In genomic region chr1:205782627-205783470, GRCh38 we compare ENCODE assay signal across 14 cellular contexts. TPM values are rescaled to one million over a fixed set of nuclear protein-coding genes. Genes with fewer than 3 reads are reported as not detected.
DNase-seq lines count a peak whose midpoint lies in the region; ATAC-seq and TF ChIP-seq lines count a peak whose summit lies in the region.
"Had no signal": no experiment of that assay in that cellular context is flagged by ENCODE, and none has a peak within 500 bp of the region (broad histone marks: within the 10 kb centered on the region; RNA-seq: fewer than 3 reads in every experiment).

No MANE protein-coding gene starts in this region.

- H3K9me3 Mint-ChIP-seq in activated naive CD4-positive, alpha-beta T cell treated with anti-CD3 and anti-CD28 coated beads, Interleukin-2, amount 10 ng/mL, durations not matched to agents 7 days and 5 days: no peaks in the 10 kb centered on the region
- no peaks in the 10 kb centered on the region for H3K9me3 Mint-ChIP-seq in activated naive CD4-positive, alpha-beta T cell treated with anti-CD3 and anti-CD28 coated beads, Interleukin-2, amount 50 U/mL, for 72 hours

- TF ChIP-seq POLR2A in gastrocnemius medialis (IDR thresholded peaks at IDR 0.05): no peak

- peak; percentile 51 for DNase-seq in activated naive CD4-positive, alpha-beta T cell treated with anti-CD3 and anti-CD28 coated beads, Interleukin-2, amount 10 ng/mL, durations not matched to agents 7 days and 5 days
- no peak for DNase-seq in activated naive CD4-positive, alpha-beta T cell treated with anti-CD3 and anti-CD28 coated beads, Interleukin-2, amount 50 U/mL, for 72 hours (ENCODE audit: low spot score in 2 of 2)
- DNase-seq in MV-4-11 (lab: John Stamatoyannopoulos, UW) (peak; percentile 15), gastrocnemius medialis (no peak), NCI-H128 (lab: John Stamatoyannopoulos, UW; ENCODE audit: unreplicated experiment) (no peak), NCI-H146 (lab: John Stamatoyannopoulos, UW) (no peak), NCI-H2171 treated with DMSO at 0.1 percent for 48 hours (lab: John Stamatoyannopoulos, UW) (no peak)
- DNase-seq: NCI-H1436, PC-3, stomach, WERI-Rb-1 had no signal

- peaks cover 15 to 23% of the 10 kb centered on the region in 2 donors for H3K4me1 ChIP-seq in gastrocnemius medialis

- no peaks in the 10 kb centered on the region for H3K36me3 ChIP-seq in gastrocnemius medialis
- H3K36me3 ChIP-seq: stomach, WERI-Rb-1 had no signal

- H3K27ac ChIP-seq in cingulate gyrus (ENCODE audit: low read depth, low read length) (peak overlapping the region; percentile 34), gastrocnemius medialis (peak overlapping the region; percentile 70 to 84 (median 80))
- H3K27ac ChIP-seq: stomach, WERI-Rb-1 had no signal

- no peak overlapping the region for H3K4me3 ChIP-seq in gastrocnemius medialis
- H3K4me3 ChIP-seq: dorsolateral prefrontal cortex, smooth muscle cell, stomach had no signal

- H3K4me1 Mint-ChIP-seq in activated naive CD4-positive, alpha-beta T cell treated with anti-CD3 and anti-CD28 coated beads, Interleukin-2, amount 10 ng/mL, durations not matched to agents 7 days and 5 days: peaks cover 18% of the 10 kb centered on the region

- CTCF ChIA-PET in activated naive CD4-positive, alpha-beta T cell treated with anti-CD3 and anti-CD28 coated beads, Interleukin-2, amount 10 ng/mL, durations not matched to agents 7 days and 5 days (lab: Charles Lee): interaction anchor here (0.6 to 8.5 kb wide), 22 partner anchors 9 to 259 kb away, joined by 3 to 145 read pairs (median 4); no protein-coding TSS in a partner anchor

- intact Hi-C loops in gastrocnemius medialis (cut with DNase I; ENCODE audit: low total_unique reads): loop anchor here (2.0 kb wide), 1 partner anchor 30 kb away; the partner anchor contains the start of gene SLC41A1

- H3K27ac Mint-ChIP-seq in activated naive CD4-positive, alpha-beta T cell treated with anti-CD3 and anti-CD28 coated beads, Interleukin-2, amount 10 ng/mL, durations not matched to agents 7 days and 5 days: peak overlapping the region; percentile 60
- no peak overlapping the region for H3K27ac Mint-ChIP-seq in activated naive CD4-positive, alpha-beta T cell treated with anti-CD3 and anti-CD28 coated beads, Interleukin-2, amount 50 U/mL, for 72 hours

- H3K27me3 ChIP-seq in gastrocnemius medialis: no peaks in the 10 kb centered on the region
- H3K27me3 ChIP-seq: dorsolateral prefrontal cortex, stomach had no signal

- in situ Hi-C loops in gastrocnemius medialis (cut with MboI; ENCODE audit: low sequenced_read_pairs in 4 of 4): loop anchor here in 2 of 4 donors (25.0 kb wide), 2 partner anchors 129 to 329 kb away; partner anchors contain the start of gene AVPR1B (in 1 of the 2)

- no peak for ATAC-seq in activated naive CD4-positive, alpha-beta T cell treated with anti-CD3 and anti-CD28 coated beads, Interleukin-2, amount 50 U/mL, for 72 hours
- no peak for ATAC-seq in gastrocnemius medialis
- ATAC-seq: PC-3 had no signal

- no peaks in the 10 kb centered on the region for H3K36me3 Mint-ChIP-seq in activated naive CD4-positive, alpha-beta T cell treated with anti-CD3 and anti-CD28 coated beads, Interleukin-2, amount 10 ng/mL, durations not matched to agents 7 days and 5 days
- H3K36me3 Mint-ChIP-seq in activated naive CD4-positive, alpha-beta T cell treated with anti-CD3 and anti-CD28 coated beads, Interleukin-2, amount 50 U/mL, for 72 hours: no peaks in the 10 kb centered on the region

- no peak overlapping the region for H3K4me3 Mint-ChIP-seq in activated naive CD4-positive, alpha-beta T cell treated with anti-CD3 and anti-CD28 coated beads, Interleukin-2, amount 10 ng/mL, durations not matched to agents 7 days and 5 days

- peaks cover 4% of the 10 kb centered on the region for H3K27me3 Mint-ChIP-seq in activated naive CD4-positive, alpha-beta T cell treated with anti-CD3 and anti-CD28 coated beads, Interleukin-2, amount 10 ng/mL, durations not matched to agents 7 days and 5 days

- no peaks in the 10 kb centered on the region for H3K9me3 ChIP-seq in gastrocnemius medialis
- H3K9me3 ChIP-seq: stomach had no signal

- no peak for TF ChIP-seq CTCF in gastrocnemius medialis (IDR thresholded peaks at IDR 0.05 in 4 of 5, conservative IDR thresholded peaks at IDR 0.05 in 1 of 5)

RNA-seq across cellular contexts. Expression of gene RAB29, which starts 7.6 kb away (rescaled TPM):
- total RNA-seq in activated naive CD4-positive, alpha-beta T cell treated with anti-CD3 and anti-CD28 coated beads, Interleukin-2, amount 50 U/mL, for 72 hours: 10 to 100 TPM; 22.3 to 39.0 TPM
- 10 to 100 TPM in 3 of 4 donors, 1 to 10 TPM in 1; 8.4 to 13.8 (median 10.7) TPM for total RNA-seq in gastrocnemius medialis

RNA-seq across cellular contexts. Expression of gene SLC41A1, which starts 30.1 kb away (rescaled TPM):
- total RNA-seq in activated naive CD4-positive, alpha-beta T cell treated with anti-CD3 and anti-CD28 coated beads, Interleukin-2, amount 50 U/mL, for 72 hours: 10 to 100 TPM; 31.1 to 64.4 TPM
- 10 to 100 TPM; 21.5 to 39.8 (median 36.8) TPM for total RNA-seq in gastrocnemius medialis

RNA-seq across cellular contexts. Expression of gene NUCKS1, which starts 32.9 kb away (rescaled TPM):
- total RNA-seq in activated naive CD4-positive, alpha-beta T cell treated with anti-CD3 and anti-CD28 coated beads, Interleukin-2, amount 50 U/mL, for 72 hours: 100 to 1,000 TPM in 1 of 2 donors, 10 to 100 TPM in 1; 97.1 to 173 TPM
- 10 to 100 TPM; 45.5 to 69.7 (median 62.6) TPM for total RNA-seq in gastrocnemius medialis

Comparison
In these comparisons a context has a peak if more than half of its experiments do, and no peak if none do; other contexts are left out.
1. DNase-seq: peak in activated naive CD4-positive, alpha-beta T cell treated with anti-CD3 and anti-CD28 coated beads, Interleukin-2, amount 10 ng/mL, durations not matched to agents 7 days and 5 days (single experiment) and MV-4-11 (single experiment); none in activated naive CD4-positive, alpha-beta T cell treated with anti-CD3 and anti-CD28 coated beads, Interleukin-2, amount 50 U/mL, for 72 hours (0 of 2), gastrocnemius medialis (0 of 2), NCI-H128 (single experiment), NCI-H146 (single experiment) and NCI-H2171 treated with DMSO at 0.1 percent for 48 hours (single experiment).